ENCODE assay signal across 12 cellular contexts in the genomic region with DNA sequence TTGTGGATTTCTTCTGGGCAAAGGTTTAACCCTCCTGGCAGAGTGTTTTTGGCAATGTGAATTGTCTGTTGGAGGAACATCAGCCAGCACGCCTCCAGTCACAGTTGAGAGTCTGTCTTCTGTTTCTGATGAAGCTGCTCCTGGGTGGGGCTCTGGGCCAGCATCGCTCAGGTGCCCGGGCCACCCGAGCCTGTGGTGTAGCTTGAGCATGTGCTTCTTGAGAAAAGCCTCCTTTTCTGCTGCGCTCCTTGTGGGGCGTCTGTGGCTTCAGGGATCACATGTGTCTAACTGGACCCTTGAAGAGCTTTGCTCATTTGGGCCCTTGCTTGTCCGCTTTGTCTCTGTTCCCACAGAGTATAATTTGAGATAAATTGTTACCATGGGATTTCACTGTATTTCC.
"Had no signal": no experiment of that assay in that cellular context is flagged by ENCODE, and none has a peak within 500 bp of the region (broad histone marks: within the 10 kb centered on the region; RNA-seq: fewer than 3 reads in every experiment).

No MANE protein-coding gene starts in this region.

- H3K27me3 Mint-ChIP-seq: activated B cell treated with CpG ODN at 0.5 μM for 24 hours, T-helper 17 cell had no signal

- H3K4me3 Mint-ChIP-seq: activated B cell treated with CpG ODN at 0.5 μM for 24 hours, T-helper 17 cell had no signal

- H3K27ac Mint-ChIP-seq: activated B cell treated with CpG ODN at 0.5 μM for 24 hours, T-helper 17 cell had no signal

- DNase-seq: activated B cell treated with CpG ODN at 0.5 μM for 24 hours; activated gamma-delta T cell; gastrocnemius medialis; heart left ventricle; midbrain; nucleus accumbens; stimulated activated CD4-positive, alpha-beta T cell treated with anti-CD3 and anti-CD28 coated beads, Interleukin-15, amount 100 ng/mL, for 24 hours; stimulated activated CD4-positive, alpha-beta T cell treated with anti-CD3 and anti-CD28 coated beads, Interleukin-4, amount 100 ng/mL, for 1 hour; stimulated activated naive CD4-positive, alpha-beta T cell treated with Interleukin-2 at 50 U/mL for 16 hours; T-helper 17 cell; upper lobe of left lung had no signal

- H3K27ac ChIP-seq: gastrocnemius medialis, heart left ventricle, prostate gland, upper lobe of left lung had no signal

- H3K9me3 Mint-ChIP-seq: activated B cell treated with CpG ODN at 0.5 μM for 24 hours had no signal
